ENCODE assay signal across 23 cellular contexts in the genomic region with DNA sequence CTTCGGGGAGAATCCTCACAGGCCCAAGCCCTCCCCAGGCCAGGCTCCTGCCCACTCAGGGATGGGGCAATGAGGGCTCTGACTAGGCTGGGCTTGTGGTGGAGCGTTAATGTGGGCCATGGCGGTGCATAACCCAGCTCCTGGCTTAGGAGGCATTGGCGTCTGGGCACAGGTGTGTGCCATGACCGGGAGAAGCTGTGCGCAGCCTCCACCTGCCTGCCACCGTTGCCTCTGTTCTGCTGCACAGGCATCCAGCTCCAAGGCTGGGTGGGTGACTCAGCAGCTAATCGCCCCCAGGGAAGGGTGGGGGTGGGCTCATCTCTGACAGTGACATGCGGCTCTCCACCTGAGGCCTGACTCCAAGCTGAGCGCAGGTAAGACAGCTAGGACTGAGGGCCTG.
"Had no signal": no experiment of that assay in that cellular context is flagged by ENCODE, and none has a peak within 500 bp of the region (broad histone marks: within the 10 kb centered on the region; RNA-seq: fewer than 3 reads in every experiment).

No MANE protein-coding gene starts in this region.

- ATAC-seq: activated CD4-positive, alpha-beta T cell treated with anti-CD3 and anti-CD28 coated beads for 36 hours; activated T-cell treated with anti-CD3 and anti-CD28 coated beads, Interleukin-2, amount 50 U/mL, for 4 hours; body of pancreas; left colon had no signal

- H3K9me3 ChIP-seq: body of pancreas, heart left ventricle, tibial artery had no signal

- H3K4me3 Mint-ChIP-seq: activated CD4-positive, alpha-beta memory T cell treated with anti-CD3 and anti-CD28 coated beads, Interleukin-2, amount 10 ng/mL, durations not matched to agents 7 days and 5 days; activated CD4-positive, alpha-beta T cell treated with anti-CD3 and anti-CD28 coated beads for 36 hours; activated naive CD8-positive, alpha-beta T cell; activated T-cell treated with anti-CD3 and anti-CD28 coated beads, Interleukin-2, amount 50 U/mL, for 4 hours; central memory CD8-positive, alpha-beta T cell; neural progenitor cell; T-helper 1 cell treated with Interleukin-12 subunit alpha and Interleukin-12 subunit beta and Interleukin-4 antibody, amounts not matched to agents 30 μg/mL and 1 μg/mL, for 36 hours had no signal

- H3K4me1 ChIP-seq: parathyroid adenoma had no signal

- DNase-seq: activated CD4-positive, alpha-beta memory T cell treated with anti-CD3 and anti-CD28 coated beads, Interleukin-2, amount 10 ng/mL, durations not matched to agents 7 days and 5 days; activated CD4-positive, alpha-beta T cell treated with anti-CD3 and anti-CD28 coated beads for 36 hours; activated gamma-delta T cell treated with Interleukin-2 at 50 U/mL for 16 hours; activated T-cell treated with anti-CD3 and anti-CD28 coated beads, Interleukin-2, amount 50 U/mL, for 4 hours; amniotic stem cell; body of pancreas; effector CD4-positive, alpha-beta T cell; foreskin melanocyte; heart left ventricle; naive B cell; retina; stimulated activated CD4-positive, alpha-beta T cell treated with anti-CD3 and anti-CD28 coated beads, Interleukin-15, amount 100 ng/mL, for 24 hours; stimulated activated CD4-positive, alpha-beta T cell treated with anti-CD3 and anti-CD28 coated beads, Interleukin-4, amount 100 ng/mL, for 1 hour; stimulated activated naive CD4-positive, alpha-beta T cell; tibial artery; WERI-Rb-1 had no signal

- H3K9ac ChIP-seq: neural progenitor cell, parathyroid adenoma had no signal

- H3K4me3 ChIP-seq: body of pancreas, coronary artery, heart left ventricle, neural progenitor cell, tibial artery had no signal

- H3K36me3 Mint-ChIP-seq: activated naive CD8-positive, alpha-beta T cell; neural progenitor cell had no signal

- H3K79me2 ChIP-seq: parathyroid adenoma had no signal

- H3K27me3 Mint-ChIP-seq: activated CD4-positive, alpha-beta memory T cell treated with anti-CD3 and anti-CD28 coated beads, Interleukin-2, amount 10 ng/mL, durations not matched to agents 7 days and 5 days; activated CD4-positive, alpha-beta T cell treated with anti-CD3 and anti-CD28 coated beads for 36 hours; activated naive CD8-positive, alpha-beta T cell; central memory CD8-positive, alpha-beta T cell; naive B cell had no signal

- H3K27ac ChIP-seq: body of pancreas, coronary artery, heart left ventricle, neural progenitor cell, parathyroid adenoma, tibial artery, WERI-Rb-1 had no signal

- H3K9me3 Mint-ChIP-seq: activated CD4-positive, alpha-beta memory T cell treated with anti-CD3 and anti-CD28 coated beads, Interleukin-2, amount 10 ng/mL, durations not matched to agents 7 days and 5 days; activated T-cell treated with anti-CD3 and anti-CD28 coated beads, Interleukin-2, amount 50 U/mL, for 4 hours; central memory CD8-positive, alpha-beta T cell; naive B cell; neural progenitor cell; T-helper 1 cell treated with Interleukin-12 subunit alpha and Interleukin-12 subunit beta and Interleukin-4 antibody, amounts not matched to agents 30 μg/mL and 1 μg/mL, for 36 hours had no signal

- H3K36me3 ChIP-seq: neural progenitor cell had no signal

- H3K4me2 ChIP-seq: neural progenitor cell had no signal

- H3K4me1 Mint-ChIP-seq: neural progenitor cell had no signal

- H3K27ac Mint-ChIP-seq: activated CD4-positive, alpha-beta memory T cell treated with anti-CD3 and anti-CD28 coated beads, Interleukin-2, amount 10 ng/mL, durations not matched to agents 7 days and 5 days; activated CD4-positive, alpha-beta T cell treated with anti-CD3 and anti-CD28 coated beads for 36 hours; activated naive CD8-positive, alpha-beta T cell; neural progenitor cell; T-helper 1 cell treated with Interleukin-12 subunit alpha and Interleukin-12 subunit beta and Interleukin-4 antibody, amounts not matched to agents 30 μg/mL and 1 μg/mL, for 36 hours had no signal
